In genomic region chr5:122077451-122078115, GRCh38 we compare ENCODE assay signal across 8 cellular contexts. TPM values are rescaled to one million over a fixed set of nuclear protein-coding genes. Genes with fewer than 3 reads are reported as not detected.
A peak's percentile ranks its signal among the peaks of the same experiment; 100 is the strongest.
DNase-seq lines count a peak whose midpoint lies in the region; ATAC-seq and TF ChIP-seq lines count a peak whose summit lies in the region.

No MANE protein-coding gene starts in this region.

- peak; percentile 36 to 48 for DNase-seq in Caco-2
- DNase-seq in NCI-H748 treated with DMSO at 0.1 percent for 48 hours (lab: John Stamatoyannopoulos, UW), result peak; percentile 25
- DNase-seq in cerebellum (ENCODE audit: low spot score), result peak; percentile 11
- DNase-seq in lower leg skin (ENCODE audit: low spot score in 2 of 2), result peak in 1 of 2 donors; percentile 88
- no peak for DNase-seq in thoracic aorta (ENCODE audit: low spot score)
- DNase-seq in RKO (ENCODE audit: low spot score), result no peak
- DNase-seq in NCI-H1694 (lab: John Stamatoyannopoulos, UW), result no peak

- TF ChIP-seq CTCF in Caco-2 (IDR thresholded peaks at IDR 0.05; ENCODE audit: insufficient read depth in 1 of 2, low read depth in 1 of 2, low read length in 1 of 2, severe bottlenecking in 1 of 2, unreplicated experiment in 1 of 2) (no peak), lower leg skin (IDR thresholded peaks at IDR 0.05) (no peak), thoracic aorta (IDR thresholded peaks at IDR 0.05) (no peak)

- peaks cover 7% of the 10 kb centered on the region for H3K36me3 Mint-ChIP-seq in Caco-2 (ENCODE audit: insufficient read depth, unreplicated experiment)

- no peak for TF ChIP-seq POLR2A in lower leg skin (IDR thresholded peaks at IDR 0.05)

- H3K27ac ChIP-seq in thoracic aorta, result peak overlapping the region; percentile 94 to 95

- H3K4me1 Mint-ChIP-seq in Caco-2 (ENCODE audit: low read depth, unreplicated experiment), result peaks cover 7% of the 10 kb centered on the region

- peak overlapping the region; percentile 91 for H3K4me3 Mint-ChIP-seq in Caco-2 (ENCODE audit: unreplicated experiment)

- POLR2A ChIA-PET in Caco-2 (lab: Charles Lee), result interaction anchor here (0.6 kb wide), 3 partner anchors 24 to 116 kb away, joined by 3 to 7 read pairs (median 3); no protein-coding TSS in a partner anchor

- peak overlapping the region; percentile 57 for H3K27ac Mint-ChIP-seq in Caco-2 (ENCODE audit: unreplicated experiment)

- intact Hi-C loops in Caco-2 (cut with micrococcal nuclease; ENCODE audit: unreplicated experiment) (loop anchor here (5.0 to 10.0 kb wide), 2 partner anchors 90 to 203 kb away; no protein-coding TSS in a partner anchor), lower leg skin (cut with DNase I; ENCODE audit: low total_unique reads) (no loop called here)

- CTCF ChIA-PET in Caco-2 (lab: Charles Lee), result interaction anchor here (1.2 to 3.2 kb wide), 2 partner anchors 42 to 48 kb away, joined by 7 to 48 read pairs; no protein-coding TSS in a partner anchor

- H3K9me3 Mint-ChIP-seq in Caco-2 (ENCODE audit: unreplicated experiment), result no peaks in the 10 kb centered on the region

- H3K27me3 Mint-ChIP-seq in Caco-2 (ENCODE audit: insufficient read depth, unreplicated experiment), result peaks cover under 1% of the 10 kb centered on the region

- H3K27me3 ChIP-seq in Caco-2 (replicated peaks; ENCODE audit: control insufficient read depth, insufficient read depth, low read length), result no peaks in the 10 kb centered on the region; the same call in 1 of the 2 replicates
- H3K27me3 ChIP-seq in thoracic aorta (replicated peaks; ENCODE audit: insufficient read depth), result no peaks in the 10 kb centered on the region

- BruUV-seq in Caco-2 (replicated peaks; lab: Mats Ljungman, UMichigan), result no TSS peak

- no peaks in the 10 kb centered on the region for H3K9me3 ChIP-seq in Caco-2
- no peaks in the 10 kb centered on the region for H3K9me3 ChIP-seq in thoracic aorta

- H3K4me3 ChIP-seq in Caco-2 (ENCODE audit: low read depth, low read length) (peak overlapping the region; percentile 55), lower leg skin (ENCODE audit: low read depth, poor library complexity, severe bottlenecking) (peak overlapping the region; percentile 68), thoracic aorta (peak overlapping the region; percentile 86)

- ATAC-seq in GM21390 (IDR thresholded peaks at IDR 0.05; ENCODE audit: unreplicated experiment) (peak; percentile 33), thoracic aorta (ENCODE audit: insufficient number of reproducible peaks, low FRiP score, low read depth) (peak; percentile 18)

- H3K4me1 ChIP-seq in Caco-2 (0 out of 2 replicates have a peak, but pooled peaks cover 6% of the 10 kb centered on the region), thoracic aorta (ENCODE audit: control insufficient read depth in 1 of 2, low read depth in 2 of 2) (peaks cover 15 to 52% of the 10 kb centered on the region in 2 donors)

- H3K36me3 ChIP-seq in Caco-2 (ENCODE audit: control insufficient read depth, insufficient read depth, low read length), result no peaks in the 10 kb centered on the region
- H3K36me3 ChIP-seq in thoracic aorta, result no peaks in the 10 kb centered on the region

- WGBS in lower leg skin, 2 donors, result 0 to 1% methylated on average over 26 to 59 of the region's 73 CpGs

RNA-seq across cellular contexts. Expression of gene LOX, which starts 0.5 kb away (rescaled TPM):
- total RNA-seq in Caco-2 (2022) (4.5 and 4.9 TPM in 2 replicates), cerebellum (3.3 TPM), lower leg skin (10 to 100 TPM in 2 of 4 donors, 1 to 10 TPM in 2; 6.5 to 48.2 (median 12.6) TPM), thoracic aorta (10 to 100 TPM; 32.9 to 65.2 TPM)

RNA-seq across cellular contexts. Expression of gene ZNF474, which starts 51.8 kb away (rescaled TPM):
- total RNA-seq in Caco-2 (2022) (not detected in 2 replicates), cerebellum (2.4 TPM), lower leg skin (under 1 TPM in 3 of 4 donors, not detected in 1; 0.15 to 0.91 (median 0.68) TPM), thoracic aorta (under 1 TPM; 0.27 to 0.92 TPM)

Comparison
In these comparisons a context has a peak if more than half of its experiments do, and no peak if none do; other contexts are left out.
1. DNase-seq: peak in Caco-2 (2 of 2), NCI-H748 treated with DMSO at 0.1 percent for 48 hours (single experiment) and cerebellum (single experiment); none in thoracic aorta (single experiment), RKO (single experiment) and NCI-H1694 (single experiment).
2. Peak in every context shown above with its lines, with median percentiles within 50 percentile points of each other: H3K4me3 ChIP-seq.